In genomic region chr4:127799711-127800110, GRCh38 we compare ENCODE assay signal across 9 cellular contexts.
"Had no signal": no experiment of that assay in that cellular context is flagged by ENCODE, and none has a peak within 500 bp of the region (broad histone marks: within the 10 kb centered on the region; RNA-seq: fewer than 3 reads in every experiment).

No MANE protein-coding gene starts in this region.

- ATAC-seq: HCT116 had no signal

- FAIRE-seq: HTR-8/SVneo had no signal

- DNase-seq: GM23248, GOT3, H7, HFFc6, IMR-90, Karpas-422, KBM-7 had no signal
